ENCODE assay signal across 2 cellular contexts in genomic region chr11:69027704-69028372, GRCh38.
TF ChIP-seq lines count a peak whose summit lies in the region.

No MANE protein-coding gene starts in this region.

TF ChIP-seq in WTC11, 78 proteins besides CTCF, POLR2A, EP300 and RAD21:
- TF ChIP-seq, protein P1, sequence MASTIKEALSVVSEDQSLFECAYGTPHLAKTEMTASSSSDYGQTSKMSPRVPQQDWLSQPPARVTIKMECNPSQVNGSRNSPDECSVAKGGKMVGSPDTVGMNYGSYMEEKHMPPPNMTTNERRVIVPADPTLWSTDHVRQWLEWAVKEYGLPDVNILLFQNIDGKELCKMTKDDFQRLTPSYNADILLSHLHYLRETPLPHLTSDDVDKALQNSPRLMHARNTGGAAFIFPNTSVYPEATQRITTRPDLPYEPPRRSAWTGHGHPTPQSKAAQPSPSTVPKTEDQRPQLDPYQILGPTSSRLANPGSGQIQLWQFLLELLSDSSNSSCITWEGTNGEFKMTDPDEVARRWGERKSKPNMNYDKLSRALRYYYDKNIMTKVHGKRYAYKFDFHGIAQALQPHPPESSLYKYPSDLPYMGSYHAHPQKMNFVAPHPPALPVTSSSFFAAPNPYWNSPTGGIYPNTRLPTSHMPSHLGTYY (CRISPR knock-in tag; IDR thresholded peaks at IDR 0.05): no peak
- peak; percentile 63 for TF ChIP-seq GABPB1 (CRISPR knock-in tag; IDR thresholded peaks at IDR 0.05)

TF ChIP-seq in HepG2, 621 proteins besides CTCF, POLR2A, EP300 and RAD21 (continues in another document):
- TF ChIP-seq ZNF446 (CRISPR knock-in tag; IDR thresholded peaks at IDR 0.05) (no peak), PAF1 (CRISPR knock-in tag; IDR thresholded peaks at IDR 0.05) (no peak), HOXA5 (CRISPR knock-in tag; IDR thresholded peaks at IDR 0.05) (no peak), CEBPB (IDR thresholded peaks at IDR 0.05; ENCODE audit: borderline replicate concordance, low read depth, low read length) (peak; percentile 96), FOSL2 (CRISPR knock-in tag; IDR thresholded peaks at IDR 0.05) (0 out of 2 replicates have a peak, but pooled peaks have one; percentile 23), ZC3H4 (CRISPR knock-in tag; IDR thresholded peaks at IDR 0.05; ENCODE audit: borderline replicate concordance) (no peak), ZNF660 (CRISPR knock-in tag; IDR thresholded peaks at IDR 0.05; ENCODE audit: borderline replicate concordance, low read depth) (no peak), SP2 (CRISPR knock-in tag; IDR thresholded peaks at IDR 0.05) (no peak), ZZZ3 (CRISPR knock-in tag; IDR thresholded peaks at IDR 0.05; ENCODE audit: borderline replicate concordance) (no peak), ZNF839 (CRISPR knock-in tag; IDR thresholded peaks at IDR 0.05; ENCODE audit: borderline replicate concordance) (no peak), ZNF609 (CRISPR knock-in tag; IDR thresholded peaks at IDR 0.05; ENCODE audit: borderline replicate concordance) (no peak), ZNF263 (CRISPR knock-in tag; IDR thresholded peaks at IDR 0.05) (peak; percentile 32; the same call in 1 of the 2 replicates), ATRX (CRISPR knock-in tag; IDR thresholded peaks at IDR 0.05; ENCODE audit: borderline replicate concordance) (no peak), ZNF782 (CRISPR knock-in tag; IDR thresholded peaks at IDR 0.05; ENCODE audit: borderline replicate concordance) (no peak), NR2F6 (IDR thresholded peaks at IDR 0.05) (0 out of 2 replicates have a peak, but pooled peaks have one; percentile 17), NR2F6 (CRISPR knock-in tag; IDR thresholded peaks at IDR 0.05) (no peak), MTERF4 (CRISPR knock-in tag; IDR thresholded peaks at IDR 0.05) (no peak), ZNF354B (CRISPR knock-in tag; IDR thresholded peaks at IDR 0.05) (no peak), SRSF9 (IDR thresholded peaks at IDR 0.05; ENCODE audit: borderline replicate concordance, insufficient read depth, low read depth, low read length, poor library complexity, severe bottlenecking) (no peak), ZC3H13 (CRISPR knock-in tag; IDR thresholded peaks at IDR 0.05) (no peak), ELF1 (CRISPR knock-in tag; IDR thresholded peaks at IDR 0.05) (no peak), RFX3 (CRISPR knock-in tag; IDR thresholded peaks at IDR 0.05) (no peak)
- TF ChIP-seq, protein P2, sequence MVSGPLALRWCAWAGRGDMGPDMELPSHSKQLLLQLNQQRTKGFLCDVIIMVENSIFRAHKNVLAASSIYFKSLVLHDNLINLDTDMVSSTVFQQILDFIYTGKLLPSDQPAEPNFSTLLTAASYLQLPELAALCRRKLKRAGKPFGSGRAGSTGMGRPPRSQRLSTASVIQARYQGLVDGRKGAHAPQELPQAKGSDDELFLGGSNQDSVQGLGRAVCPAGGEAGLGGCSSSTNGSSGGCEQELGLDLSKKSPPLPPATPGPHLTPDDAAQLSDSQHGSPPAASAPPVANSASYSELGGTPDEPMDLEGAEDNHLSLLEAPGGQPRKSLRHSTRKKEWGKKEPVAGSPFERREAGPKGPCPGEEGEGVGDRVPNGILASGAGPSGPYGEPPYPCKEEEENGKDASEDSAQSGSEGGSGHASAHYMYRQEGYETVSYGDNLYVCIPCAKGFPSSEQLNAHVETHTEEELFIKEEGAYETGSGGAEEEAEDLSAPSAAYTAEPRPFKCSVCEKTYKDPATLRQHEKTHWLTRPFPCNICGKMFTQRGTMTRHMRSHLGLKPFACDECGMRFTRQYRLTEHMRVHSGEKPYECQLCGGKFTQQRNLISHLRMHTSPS (CRISPR knock-in tag; IDR thresholded peaks at IDR 0.05; ENCODE audit: low read depth): no peak
- TF ChIP-seq, protein P3, sequence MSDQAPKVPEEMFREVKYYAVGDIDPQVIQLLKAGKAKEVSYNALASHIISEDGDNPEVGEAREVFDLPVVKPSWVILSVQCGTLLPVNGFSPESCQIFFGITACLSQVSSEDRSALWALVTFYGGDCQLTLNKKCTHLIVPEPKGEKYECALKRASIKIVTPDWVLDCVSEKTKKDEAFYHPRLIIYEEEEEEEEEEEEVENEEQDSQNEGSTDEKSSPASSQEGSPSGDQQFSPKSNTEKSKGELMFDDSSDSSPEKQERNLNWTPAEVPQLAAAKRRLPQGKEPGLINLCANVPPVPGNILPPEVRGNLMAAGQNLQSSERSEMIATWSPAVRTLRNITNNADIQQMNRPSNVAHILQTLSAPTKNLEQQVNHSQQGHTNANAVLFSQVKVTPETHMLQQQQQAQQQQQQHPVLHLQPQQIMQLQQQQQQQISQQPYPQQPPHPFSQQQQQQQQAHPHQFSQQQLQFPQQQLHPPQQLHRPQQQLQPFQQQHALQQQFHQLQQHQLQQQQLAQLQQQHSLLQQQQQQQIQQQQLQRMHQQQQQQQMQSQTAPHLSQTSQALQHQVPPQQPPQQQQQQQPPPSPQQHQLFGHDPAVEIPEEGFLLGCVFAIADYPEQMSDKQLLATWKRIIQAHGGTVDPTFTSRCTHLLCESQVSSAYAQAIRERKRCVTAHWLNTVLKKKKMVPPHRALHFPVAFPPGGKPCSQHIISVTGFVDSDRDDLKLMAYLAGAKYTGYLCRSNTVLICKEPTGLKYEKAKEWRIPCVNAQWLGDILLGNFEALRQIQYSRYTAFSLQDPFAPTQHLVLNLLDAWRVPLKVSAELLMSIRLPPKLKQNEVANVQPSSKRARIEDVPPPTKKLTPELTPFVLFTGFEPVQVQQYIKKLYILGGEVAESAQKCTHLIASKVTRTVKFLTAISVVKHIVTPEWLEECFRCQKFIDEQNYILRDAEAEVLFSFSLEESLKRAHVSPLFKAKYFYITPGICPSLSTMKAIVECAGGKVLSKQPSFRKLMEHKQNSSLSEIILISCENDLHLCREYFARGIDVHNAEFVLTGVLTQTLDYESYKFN (CRISPR knock-in tag; conservative IDR thresholded peaks at IDR 0.05): 0 out of 2 replicates have a peak, but pooled peaks have one; percentile 15
- TF ChIP-seq, protein P4, sequence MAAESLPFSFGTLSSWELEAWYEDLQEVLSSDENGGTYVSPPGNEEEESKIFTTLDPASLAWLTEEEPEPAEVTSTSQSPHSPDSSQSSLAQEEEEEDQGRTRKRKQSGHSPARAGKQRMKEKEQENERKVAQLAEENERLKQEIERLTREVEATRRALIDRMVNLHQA (CRISPR knock-in tag; IDR thresholded peaks at IDR 0.05): no peak
- TF ChIP-seq, protein P5, sequence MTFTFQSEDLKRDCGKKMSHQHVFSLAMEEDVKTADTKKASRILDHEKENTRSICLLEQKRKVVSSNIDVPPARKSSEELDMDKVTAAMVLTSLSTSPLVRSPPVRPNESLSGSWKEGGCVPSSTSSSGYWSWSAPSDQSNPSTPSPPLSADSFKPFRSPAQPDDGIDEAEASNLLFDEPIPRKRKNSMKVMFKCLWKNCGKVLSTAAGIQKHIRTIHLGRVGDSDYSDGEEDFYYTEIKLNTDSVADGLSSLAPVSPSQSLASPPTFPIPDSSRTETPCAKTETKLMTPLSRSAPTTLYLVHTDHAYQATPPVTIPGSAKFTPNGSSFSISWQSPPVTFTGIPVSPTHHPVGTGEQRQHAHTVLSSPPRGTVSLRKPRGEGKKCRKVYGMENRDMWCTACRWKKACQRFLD (CRISPR knock-in tag; IDR thresholded peaks at IDR 0.05; ENCODE audit: borderline replicate concordance): no peak
- TF ChIP-seq, protein P6, sequence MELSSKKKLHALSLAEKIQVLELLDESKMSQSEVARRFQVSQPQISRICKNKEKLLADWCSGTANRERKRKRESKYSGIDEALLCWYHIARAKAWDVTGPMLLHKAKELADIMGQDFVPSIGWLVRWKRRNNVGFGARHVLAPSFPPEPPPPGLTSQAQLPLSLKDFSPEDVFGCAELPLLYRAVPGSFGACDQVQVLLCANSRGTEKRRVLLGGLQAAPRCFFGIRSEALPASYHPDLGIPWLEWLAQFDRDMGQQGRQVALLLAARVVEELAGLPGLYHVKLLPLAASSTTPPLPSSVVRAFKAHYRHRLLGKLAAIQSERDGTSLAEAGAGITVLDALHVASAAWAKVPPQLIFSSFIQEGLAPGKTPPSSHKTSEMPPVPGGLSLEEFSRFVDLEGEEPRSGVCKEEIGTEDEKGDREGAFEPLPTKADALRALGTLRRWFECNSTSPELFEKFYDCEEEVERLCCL (CRISPR knock-in tag; IDR thresholded peaks at IDR 0.05; ENCODE audit: borderline replicate concordance): no peak
- TF ChIP-seq, protein P7, sequence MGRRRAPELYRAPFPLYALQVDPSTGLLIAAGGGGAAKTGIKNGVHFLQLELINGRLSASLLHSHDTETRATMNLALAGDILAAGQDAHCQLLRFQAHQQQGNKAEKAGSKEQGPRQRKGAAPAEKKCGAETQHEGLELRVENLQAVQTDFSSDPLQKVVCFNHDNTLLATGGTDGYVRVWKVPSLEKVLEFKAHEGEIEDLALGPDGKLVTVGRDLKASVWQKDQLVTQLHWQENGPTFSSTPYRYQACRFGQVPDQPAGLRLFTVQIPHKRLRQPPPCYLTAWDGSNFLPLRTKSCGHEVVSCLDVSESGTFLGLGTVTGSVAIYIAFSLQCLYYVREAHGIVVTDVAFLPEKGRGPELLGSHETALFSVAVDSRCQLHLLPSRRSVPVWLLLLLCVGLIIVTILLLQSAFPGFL (CRISPR knock-in tag; IDR thresholded peaks at IDR 0.05): no peak
- TF ChIP-seq, protein P8, sequence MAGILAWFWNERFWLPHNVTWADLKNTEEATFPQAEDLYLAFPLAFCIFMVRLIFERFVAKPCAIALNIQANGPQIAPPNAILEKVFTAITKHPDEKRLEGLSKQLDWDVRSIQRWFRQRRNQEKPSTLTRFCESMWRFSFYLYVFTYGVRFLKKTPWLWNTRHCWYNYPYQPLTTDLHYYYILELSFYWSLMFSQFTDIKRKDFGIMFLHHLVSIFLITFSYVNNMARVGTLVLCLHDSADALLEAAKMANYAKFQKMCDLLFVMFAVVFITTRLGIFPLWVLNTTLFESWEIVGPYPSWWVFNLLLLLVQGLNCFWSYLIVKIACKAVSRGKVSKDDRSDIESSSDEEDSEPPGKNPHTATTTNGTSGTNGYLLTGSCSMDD (CRISPR knock-in tag; IDR thresholded peaks at IDR 0.05): no peak
- TF ChIP-seq, protein P9, sequence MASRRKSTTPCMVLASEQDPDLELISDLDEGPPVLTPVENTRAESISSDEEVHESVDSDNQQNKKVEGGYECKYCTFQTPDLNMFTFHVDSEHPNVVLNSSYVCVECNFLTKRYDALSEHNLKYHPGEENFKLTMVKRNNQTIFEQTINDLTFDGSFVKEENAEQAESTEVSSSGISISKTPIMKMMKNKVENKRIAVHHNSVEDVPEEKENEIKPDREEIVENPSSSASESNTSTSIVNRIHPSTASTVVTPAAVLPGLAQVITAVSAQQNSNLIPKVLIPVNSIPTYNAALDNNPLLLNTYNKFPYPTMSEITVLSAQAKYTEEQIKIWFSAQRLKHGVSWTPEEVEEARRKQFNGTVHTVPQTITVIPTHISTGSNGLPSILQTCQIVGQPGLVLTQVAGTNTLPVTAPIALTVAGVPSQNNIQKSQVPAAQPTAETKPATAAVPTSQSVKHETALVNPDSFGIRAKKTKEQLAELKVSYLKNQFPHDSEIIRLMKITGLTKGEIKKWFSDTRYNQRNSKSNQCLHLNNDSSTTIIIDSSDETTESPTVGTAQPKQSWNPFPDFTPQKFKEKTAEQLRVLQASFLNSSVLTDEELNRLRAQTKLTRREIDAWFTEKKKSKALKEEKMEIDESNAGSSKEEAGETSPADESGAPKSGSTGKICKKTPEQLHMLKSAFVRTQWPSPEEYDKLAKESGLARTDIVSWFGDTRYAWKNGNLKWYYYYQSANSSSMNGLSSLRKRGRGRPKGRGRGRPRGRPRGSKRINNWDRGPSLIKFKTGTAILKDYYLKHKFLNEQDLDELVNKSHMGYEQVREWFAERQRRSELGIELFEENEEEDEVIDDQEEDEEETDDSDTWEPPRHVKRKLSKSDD (CRISPR knock-in tag; IDR thresholded peaks at IDR 0.05; ENCODE audit: low read depth): no peak
- TF ChIP-seq, protein P10, sequence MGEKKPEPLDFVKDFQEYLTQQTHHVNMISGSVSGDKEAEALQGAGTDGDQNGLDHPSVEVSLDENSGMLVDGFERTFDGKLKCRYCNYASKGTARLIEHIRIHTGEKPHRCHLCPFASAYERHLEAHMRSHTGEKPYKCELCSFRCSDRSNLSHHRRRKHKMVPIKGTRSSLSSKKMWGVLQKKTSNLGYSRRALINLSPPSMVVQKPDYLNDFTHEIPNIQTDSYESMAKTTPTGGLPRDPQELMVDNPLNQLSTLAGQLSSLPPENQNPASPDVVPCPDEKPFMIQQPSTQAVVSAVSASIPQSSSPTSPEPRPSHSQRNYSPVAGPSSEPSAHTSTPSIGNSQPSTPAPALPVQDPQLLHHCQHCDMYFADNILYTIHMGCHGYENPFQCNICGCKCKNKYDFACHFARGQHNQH (CRISPR knock-in tag; IDR thresholded peaks at IDR 0.05): no peak
